Comparison of ENCODE assay signal across 16 cellular contexts in genomic region chr12:43692064-43692463, GRCh38.
DNase-seq lines count a peak whose midpoint lies in the region; ATAC-seq and TF ChIP-seq lines count a peak whose summit lies in the region.
"Had no signal": no experiment of that assay in that cellular context is flagged by ENCODE, and none has a peak within 500 bp of the region (broad histone marks: within the 10 kb centered on the region; RNA-seq: fewer than 3 reads in every experiment).

No MANE protein-coding gene starts in this region.

- H3K36me3 Mint-ChIP-seq in stimulated activated memory B cell treated with anti-CD40 and anti-IgM and Interleukin-4, amounts not matched to agents 10 μg/mL and 1 μg/mL and 100 μg/mL, for 72 hours, result no peaks in the 10 kb centered on the region
- H3K36me3 Mint-ChIP-seq: mesothelial cell of epicardium had no signal

- H3K4me3 ChIP-seq in tibial nerve, result no peak overlapping the region
- no peak overlapping the region for H3K4me3 ChIP-seq in uterus
- H3K4me3 ChIP-seq: heart right ventricle, Peyer's patch, thoracic aorta had no signal

- WGBS in tibial nerve, 2 donors, result 21 to 33% methylated on average over 1 of the region's 1 CpG

- H3K9me3 ChIP-seq in tibial nerve, result no peaks in the 10 kb centered on the region
- H3K9me3 ChIP-seq in uterus, result no peaks in the 10 kb centered on the region
- H3K9me3 ChIP-seq: Peyer's patch, thoracic aorta had no signal

- H3K27me3 ChIP-seq in tibial nerve, result no peaks in the 10 kb centered on the region
- no peaks in the 10 kb centered on the region for H3K27me3 ChIP-seq in uterus
- H3K27me3 ChIP-seq: Peyer's patch had no signal

- no peak overlapping the region for H3K4me3 Mint-ChIP-seq in stimulated activated memory B cell treated with anti-CD40 and anti-IgM and Interleukin-4, amounts not matched to agents 10 μg/mL and 1 μg/mL and 100 μg/mL, for 72 hours
- H3K4me3 Mint-ChIP-seq: activated T-cell treated with anti-CD3 and anti-CD28 coated beads, Interleukin-2, amount 50 U/mL, for 4 hours; CD8-positive, alpha-beta memory T cell; mesothelial cell of epicardium had no signal

- no peak for TF ChIP-seq EP300 in tibial nerve (IDR thresholded peaks at IDR 0.05)

- no peak overlapping the region for H3K27ac Mint-ChIP-seq in stimulated activated memory B cell treated with anti-CD40 and anti-IgM and Interleukin-4, amounts not matched to agents 10 μg/mL and 1 μg/mL and 100 μg/mL, for 72 hours
- H3K27ac Mint-ChIP-seq: CD8-positive, alpha-beta memory T cell; mesothelial cell of epicardium had no signal

- H3K4me1 Mint-ChIP-seq in stimulated activated memory B cell treated with anti-CD40 and anti-IgM and Interleukin-4, amounts not matched to agents 10 μg/mL and 1 μg/mL and 100 μg/mL, for 72 hours, result no peaks in the 10 kb centered on the region

- H3K9me3 Mint-ChIP-seq in stimulated activated memory B cell treated with anti-CD40 and anti-IgM and Interleukin-4, amounts not matched to agents 10 μg/mL and 1 μg/mL and 100 μg/mL, for 72 hours, result peaks cover 3% of the 10 kb centered on the region
- H3K9me3 Mint-ChIP-seq: activated T-cell treated with anti-CD3 and anti-CD28 coated beads, Interleukin-2, amount 50 U/mL, for 4 hours; CD8-positive, alpha-beta memory T cell had no signal

- in situ Hi-C loops in Caki2 (cut with HindIII; ENCODE audit: low pct_unique_long_range_greater_than_20kb, low sequenced_read_pairs) (no loop called here), KBM-7 (cut with MboI; ENCODE audit: low pct_unique_long_range_greater_than_20kb, low sequenced_read_pairs) (no loop called here)

- no peak for TF ChIP-seq CTCF in tibial nerve (IDR thresholded peaks at IDR 0.05)
- no peak for TF ChIP-seq CTCF in uterus (IDR thresholded peaks at IDR 0.05)

- H3K27ac ChIP-seq in tibial nerve, result no peak overlapping the region
- no peak overlapping the region for H3K27ac ChIP-seq in uterus
- H3K27ac ChIP-seq: heart right ventricle, Peyer's patch, thoracic aorta had no signal

- ATAC-seq in stimulated activated memory B cell treated with anti-CD40 and anti-IgM and Interleukin-4, amounts not matched to agents 10 μg/mL and 1 μg/mL and 100 μg/mL, for 72 hours, result no peak
- ATAC-seq: activated T-cell treated with anti-CD3 and anti-CD28 coated beads, Interleukin-2, amount 50 U/mL, for 4 hours; heart right ventricle had no signal

- H3K36me3 ChIP-seq in tibial nerve, result no peaks in the 10 kb centered on the region
- no peaks in the 10 kb centered on the region for H3K36me3 ChIP-seq in uterus
- H3K36me3 ChIP-seq: heart right ventricle, Peyer's patch, thoracic aorta had no signal

- peaks cover 14% of the 10 kb centered on the region for H3K27me3 Mint-ChIP-seq in stimulated activated memory B cell treated with anti-CD40 and anti-IgM and Interleukin-4, amounts not matched to agents 10 μg/mL and 1 μg/mL and 100 μg/mL, for 72 hours

- TF ChIP-seq POLR2A in tibial nerve (IDR thresholded peaks at IDR 0.05) (no peak), uterus (IDR thresholded peaks at IDR 0.05) (no peak)

- no peaks in the 10 kb centered on the region for H3K4me1 ChIP-seq in tibial nerve
- no peaks in the 10 kb centered on the region for H3K4me1 ChIP-seq in uterus
- H3K4me1 ChIP-seq: heart right ventricle, Peyer's patch had no signal

- DNase-seq in Caki2 (ENCODE audit: low read depth) (peak; percentile 20), KBM-7 (peak; percentile 66), astrocyte of the hippocampus (ENCODE audit: low read depth, low spot score) (peak; percentile 13), iris pigment epithelial cell (ENCODE audit: low read depth) (peak; percentile 81), tibial nerve (ENCODE audit: low spot score in 2 of 2) (no peak), uterus (no peak)
- DNase-seq in activated T-cell treated with anti-CD3 and anti-CD28 coated beads, Interleukin-2, amount 50 U/mL, for 48 hours, result no peak
- DNase-seq: activated T-cell treated with anti-CD3 and anti-CD28 coated beads, Interleukin-2, amount 50 U/mL, for 4 hours; CD8-positive, alpha-beta memory T cell; cerebellar nuclear complex; heart right ventricle; NCI-H2081 treated with DMSO at 0.1 percent for 48 hours; Peyer's patch had no signal

- intact Hi-C loops in uterus (cut with DNase I; ENCODE audit: low total_unique reads), result no loop called here

Comparison
In these comparisons a context has a peak if more than half of its experiments do, and no peak if none do; other contexts are left out.
1. DNase-seq: peak in Caki2 (single experiment), KBM-7 (single experiment), astrocyte of the hippocampus (single experiment) and iris pigment epithelial cell (single experiment); none in activated T-cell treated with anti-CD3 and anti-CD28 coated beads, Interleukin-2, amount 50 U/mL, for 48 hours (0 of 2), tibial nerve (0 of 2) and uterus (0 of 2).